Comparison of ENCODE assay signal across 23 cellular contexts in the genomic region with DNA sequence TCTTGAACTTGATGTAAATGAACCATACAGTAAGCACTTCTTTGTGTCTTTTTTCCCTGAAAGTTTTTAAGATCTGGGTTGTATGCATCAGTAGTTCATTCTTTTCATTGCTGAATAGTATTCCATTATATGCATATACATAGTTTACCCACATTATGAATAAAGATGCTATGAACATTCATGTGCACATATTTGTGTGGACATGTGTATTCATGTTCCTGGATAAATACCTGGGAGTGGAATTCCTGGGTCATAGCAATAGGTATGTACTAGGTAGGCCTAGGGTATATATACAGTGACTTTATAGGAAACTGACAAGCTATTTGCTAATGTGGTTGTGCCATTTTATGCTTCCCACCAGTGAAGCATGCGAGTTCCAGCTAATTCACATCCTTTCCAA.
"Had no signal": no experiment of that assay in that cellular context is flagged by ENCODE, and none has a peak within 500 bp of the region (broad histone marks: within the 10 kb centered on the region; RNA-seq: fewer than 3 reads in every experiment).

No MANE protein-coding gene starts in this region.

- DNase-seq: Karpas-422, KG1, MG63, NCI-H1092, NCI-H1105 treated with DMSO at 0.1 percent for 48 hours, NCI-H1417 treated with DMSO at 0.1 percent for 48 hours, NCI-H146, NCI-H1694 treated with DMSO at 0.1 percent for 48 hours, NCI-H1930, NCI-H2081, NCI-H2171, NCI-H226, NCI-H446, NCI-H510A, NCI-H524 treated with DMSO at 0.1 percent for 48 hours, NCI-H69, NCI-H774, PC-3, SHP77, SK-N-SH had no signal

- H3K4me3 ChIP-seq: MG63 had no signal

- H3K36me3 ChIP-seq: MG63 had no signal

- H3K9ac ChIP-seq: SK-N-SH had no signal

- H3K27ac ChIP-seq: RWPE1 had no signal

- H3K9me3 ChIP-seq: MG63, SK-N-SH had no signal

- H3K27me3 ChIP-seq: MG63 had no signal

- ATAC-seq: HepG2, Panc1, PC-3 had no signal

- FAIRE-seq: HepG2 had no signal

- H3K4me2 ChIP-seq: SK-N-SH had no signal
